21 cellular contexts compared by ENCODE assay signal in the genomic region with DNA sequence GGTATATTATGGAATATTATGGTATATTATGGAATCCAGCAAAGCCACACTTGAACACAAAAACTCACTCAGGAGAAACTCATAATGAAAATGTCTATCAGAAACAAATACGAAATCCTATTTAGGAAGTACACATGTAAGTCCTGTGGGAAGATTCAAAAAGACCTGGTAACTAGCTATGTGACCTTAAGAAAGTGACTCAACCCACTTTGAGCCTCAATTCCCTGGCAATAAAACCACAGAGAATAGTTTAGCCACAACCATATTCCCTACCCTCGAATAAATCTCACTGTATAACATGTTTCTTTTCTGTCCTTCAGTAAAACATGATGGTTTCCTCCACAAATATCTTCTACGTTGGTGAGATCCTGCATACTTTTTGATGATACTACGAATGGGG. TPM values are rescaled to one million over a fixed set of nuclear protein-coding genes. Genes with fewer than 3 reads are reported as not detected.
DNase-seq lines count a peak whose midpoint lies in the region; ATAC-seq and TF ChIP-seq lines count a peak whose summit lies in the region.
"Had no signal": no experiment of that assay in that cellular context is flagged by ENCODE, and none has a peak within 500 bp of the region (broad histone marks: within the 10 kb centered on the region; RNA-seq: fewer than 3 reads in every experiment).

No MANE protein-coding gene starts in this region.

- TF ChIP-seq EP300 in sigmoid colon (IDR thresholded peaks at IDR 0.05): no peak

- no peaks in the 10 kb centered on the region for H3K9me3 ChIP-seq in CD4-positive, alpha-beta T cell (ENCODE audit: control insufficient read depth, low read length)
- H3K9me3 ChIP-seq in sigmoid colon: no peaks in the 10 kb centered on the region
- H3K9me3 ChIP-seq: BE2C, neutrophil had no signal

- DNase-seq in CD4-positive, alpha-beta T cell: no peak
- peak; percentile 44 for DNase-seq in HS-5 (ENCODE audit: low read depth)
- DNase-seq in choroid plexus epithelial cell (ENCODE audit: low read depth): peak; percentile 65
- DNase-seq in osteocyte (ENCODE audit: extremely low spot score, unreplicated experiment): no peak
- DNase-seq in H4 (ENCODE audit: low spot score): no peak
- no peak for DNase-seq in sigmoid colon
- DNase-seq: activated CD8-positive, alpha-beta memory T cell treated with anti-CD3 and anti-CD28 coated beads, Interleukin-2, amount 50 U/mL, for 4 hours; activated naive CD4-positive, alpha-beta T cell treated with anti-CD3 and anti-CD28 coated beads, Interleukin-2, amount 50 U/mL, for 16 hours; BE2C; DMS 273 treated with DMSO at 0.1 percent for 48 hours; NCI-H1105 treated with DMSO at 0.1 percent for 48 hours; PC-9; stimulated activated CD4-positive, alpha-beta T cell treated with anti-CD3 and anti-CD28 coated beads, Interleukin-4, amount 100 ng/mL, for 4 hours; stimulated activated CD8-positive, alpha-beta memory T cell treated with anti-CD3 and anti-CD28 coated beads, Interleukin-4, amount 100 ng/mL, for 48 hours had no signal

- WGBS in sigmoid colon, 2 donors: 87 to 96% methylated on average over 4 of the region's 4 CpGs

- H3K4me3 Mint-ChIP-seq in CD4-positive, alpha-beta T cell: no peak overlapping the region
- no peak overlapping the region for H3K4me3 Mint-ChIP-seq in osteocyte (ENCODE audit: unreplicated experiment)
- H3K4me3 Mint-ChIP-seq in activated T-helper 17 cell treated with anti-CD3 and anti-CD28 coated beads, Interleukin-2, amount 50 U/mL, for 72 hours: no peak overlapping the region

- no peaks in the 10 kb centered on the region for H3K27me3 ChIP-seq in CD4-positive, alpha-beta T cell (ENCODE audit: control insufficient read depth, insufficient read depth, low read length)
- H3K27me3 ChIP-seq in sigmoid colon: no peaks in the 10 kb centered on the region
- H3K27me3 ChIP-seq: BE2C, cardiac muscle cell, neutrophil had no signal

- H3K27me3 Mint-ChIP-seq in CD4-positive, alpha-beta T cell: no peaks in the 10 kb centered on the region
- H3K27me3 Mint-ChIP-seq in osteocyte (ENCODE audit: unreplicated experiment): no peaks in the 10 kb centered on the region
- H3K27me3 Mint-ChIP-seq in activated T-helper 17 cell treated with anti-CD3 and anti-CD28 coated beads, Interleukin-2, amount 50 U/mL, for 72 hours: no peaks in the 10 kb centered on the region

- no peaks in the 10 kb centered on the region for H3K9me3 Mint-ChIP-seq in CD4-positive, alpha-beta T cell
- no peaks in the 10 kb centered on the region for H3K9me3 Mint-ChIP-seq in osteocyte (ENCODE audit: unreplicated experiment)
- H3K9me3 Mint-ChIP-seq in activated T-helper 17 cell treated with anti-CD3 and anti-CD28 coated beads, Interleukin-2, amount 50 U/mL, for 72 hours: no peaks in the 10 kb centered on the region

- H3K4me1 Mint-ChIP-seq in CD4-positive, alpha-beta T cell (ENCODE audit: low read depth): peaks cover 26% of the 10 kb centered on the region
- peaks cover 38% of the 10 kb centered on the region for H3K4me1 Mint-ChIP-seq in osteocyte (ENCODE audit: unreplicated experiment)
- H3K4me1 Mint-ChIP-seq in activated T-helper 17 cell treated with anti-CD3 and anti-CD28 coated beads, Interleukin-2, amount 50 U/mL, for 72 hours: peaks cover 12% of the 10 kb centered on the region

- H3K36me3 ChIP-seq in sigmoid colon: peaks cover 0 to 54% (median 14%) of the 10 kb centered on the region in 4 donors

- no peak for TF ChIP-seq POLR2A in sigmoid colon (IDR thresholded peaks at IDR 0.05)

- peaks cover 82% of the 10 kb centered on the region for H3K36me3 Mint-ChIP-seq in CD4-positive, alpha-beta T cell (ENCODE audit: low read depth)
- H3K36me3 Mint-ChIP-seq in osteocyte (ENCODE audit: unreplicated experiment): peaks cover 48% of the 10 kb centered on the region
- peaks cover 92% of the 10 kb centered on the region for H3K36me3 Mint-ChIP-seq in activated T-helper 17 cell treated with anti-CD3 and anti-CD28 coated beads, Interleukin-2, amount 50 U/mL, for 72 hours (ENCODE audit: low read depth)

- H3K4me3 ChIP-seq in choroid plexus epithelial cell (ENCODE audit: low read depth, low read length): no peak overlapping the region
- H3K4me3 ChIP-seq in sigmoid colon: no peak overlapping the region
- H3K4me3 ChIP-seq: cardiac muscle cell, PC-9, SK-N-MC, skin epidermis had no signal

- ATAC-seq in CD4-positive, alpha-beta T cell (ENCODE audit: poor library complexity): no peak
- no peak for ATAC-seq in activated T-helper 17 cell treated with anti-CD3 and anti-CD28 coated beads, Interleukin-2, amount 50 U/mL, for 72 hours (replicated peaks)

- intact Hi-C loops in CD4-positive, alpha-beta T cell (cut with DNase I, micrococcal nuclease): no loop called here
- intact Hi-C loops in sigmoid colon (cut with DNase I): no loop called here

- no peak for TF ChIP-seq CTCF in CD4-positive, alpha-beta T cell (IDR thresholded peaks at IDR 0.05)
- TF ChIP-seq CTCF in choroid plexus epithelial cell (conservative IDR thresholded peaks at IDR 0.05; ENCODE audit: low read depth, low read length) (no peak), osteocyte (IDR thresholded peaks at IDR 0.05) (no peak), sigmoid colon (IDR thresholded peaks at IDR 0.05) (no peak)

- CTCF ChIA-PET in CD4-positive, alpha-beta T cell (lab: Charles Lee): interaction anchor here (1.0 kb wide), 1 partner anchor 27 kb away, joined by 3 read pairs; no protein-coding TSS in a partner anchor

- H3K27ac Mint-ChIP-seq in CD4-positive, alpha-beta T cell: peak overlapping the region; percentile 16
- peak overlapping the region; percentile 55 for H3K27ac Mint-ChIP-seq in osteocyte (ENCODE audit: unreplicated experiment)
- H3K27ac Mint-ChIP-seq in activated T-helper 17 cell treated with anti-CD3 and anti-CD28 coated beads, Interleukin-2, amount 50 U/mL, for 72 hours: no peak overlapping the region

- POLR2A ChIA-PET in CD4-positive, alpha-beta T cell (lab: Charles Lee): interaction anchor here (0.7 kb wide), 1 partner anchor 58 kb away, joined by 3 read pairs; no protein-coding TSS in a partner anchor

- H3K27ac ChIP-seq in CD4-positive, alpha-beta T cell (ENCODE audit: low read depth, low read length): no peak overlapping the region
- H3K27ac ChIP-seq in sigmoid colon: no peak overlapping the region
- H3K27ac ChIP-seq: cardiac muscle cell, HL-60, KMS-11, neutrophil, PC-9, SK-N-MC, skin epidermis had no signal

- H3K4me1 ChIP-seq in sigmoid colon: peaks cover 0 to 22% (median 21%) of the 10 kb centered on the region in 4 donors

RNA-seq across cellular contexts. Expression of a gene that starts 56.4 kb away (rescaled TPM):
- total RNA-seq in CD4-positive, alpha-beta T cell: 10 to 100 TPM; 33.0 to 34.3 TPM
- total RNA-seq in osteocyte (96.5 and 111 TPM in 2 replicates), sigmoid colon (10 to 100 TPM; 24.8 to 46.0 (median 29.3) TPM)
- 9.0 and 11.7 TPM in 2 replicates for total RNA-seq in H4 (2014; rRNA removed; shearing (Covaris generic))
- polyA plus RNA-seq in sigmoid colon: 10 to 100 TPM in 2 of 3 donors, 1 to 10 TPM in 1; 7.8 to 23.2 (median 11.3) TPM
- 10 to 100 TPM; 35.3 to 39.4 TPM for total RNA-seq in activated T-helper 17 cell treated with anti-CD3 and anti-CD28 coated beads, Interleukin-2, amount 50 U/mL, for 72 hours

Comparison
In these comparisons a context has a peak if more than half of its experiments do, and no peak if none do; other contexts are left out.
1. DNase-seq: peak in HS-5 (single experiment) and choroid plexus epithelial cell (single experiment); none in CD4-positive, alpha-beta T cell (0 of 10), osteocyte (single experiment), H4 (single experiment) and sigmoid colon (single experiment).